ENCODE assay signal across 8 cellular contexts in the genomic region with DNA sequence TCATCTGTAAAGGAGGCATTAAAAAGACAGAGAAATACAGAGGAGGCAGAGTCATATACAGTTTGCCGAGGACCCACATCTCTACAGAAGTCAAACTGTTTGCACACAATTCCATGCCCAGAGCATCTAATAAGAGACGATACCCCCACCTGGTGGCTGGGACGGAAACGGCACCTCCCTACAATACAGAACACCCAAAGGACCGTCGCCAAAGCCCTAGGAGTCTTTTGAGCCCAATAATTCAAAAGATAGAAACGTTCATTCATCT. TPM values are rescaled to one million over a fixed set of nuclear protein-coding genes. Genes with fewer than 3 reads are reported as not detected.
DNase-seq lines count a peak whose midpoint lies in the region; ATAC-seq and TF ChIP-seq lines count a peak whose summit lies in the region.

No MANE protein-coding gene starts in this region.

- peaks cover 30 to 36% of the 10 kb centered on the region in 2 experiments for H3K4me1 ChIP-seq in trophoblast cell (ENCODE audit: control insufficient read depth in 1 of 2, insufficient read depth in 2 of 2, low read length in 2 of 2)
- peaks cover 21 to 59% (median 39%) of the 10 kb centered on the region in 4 donors for H3K4me1 ChIP-seq in upper lobe of left lung

- no peak overlapping the region for H3K14ac ChIP-seq in trophoblast cell (ENCODE audit: low read length)

- H3K18ac ChIP-seq in trophoblast cell (ENCODE audit: low read length) = no peak overlapping the region

- TF ChIP-seq CTCF in GM12801 (IDR thresholded peaks at IDR 0.05; ENCODE audit: extremely low read depth, insufficient read length) = peak; percentile 38
- TF ChIP-seq CTCF in upper lobe of left lung (IDR thresholded peaks at IDR 0.05) = peak; percentile 90 to 98 (median 94)

- H3K27ac Mint-ChIP-seq in activated naive CD8-positive, alpha-beta T cell treated with anti-CD3 and anti-CD28 coated beads, Interleukin-2, amount 10 ng/mL, durations not matched to agents 7 days and 5 days = peak overlapping the region; percentile 98

- H3K27ac ChIP-seq in trophoblast cell (ENCODE audit: low read depth, low read length) (no peak overlapping the region), upper lobe of left lung (peak overlapping the region; percentile 99 to 100 (median 100))

- DNase-seq in NCI-H1105 treated with DMSO at 0.1 percent for 48 hours (lab: John Stamatoyannopoulos, UW) = peak; percentile 89
- DNase-seq in SKM-1 treated with dmso at 0.1 percent for 144 hours (lab: John Stamatoyannopoulos, UW; ENCODE audit: unreplicated experiment) = peak; percentile 92
- DNase-seq in activated naive CD8-positive, alpha-beta T cell treated with anti-CD3 and anti-CD28 coated beads, Interleukin-2, amount 10 ng/mL, durations not matched to agents 7 days and 5 days = peak; percentile 85
- DNase-seq in Right ventricle myocardium superior = peak; percentile 96
- DNase-seq in trophoblast cell = peak; percentile 94 to 98
- peak in 1 of 2 donors; percentile 93 for DNase-seq in upper lobe of left lung

- POLR2A ChIA-PET in activated naive CD8-positive, alpha-beta T cell treated with anti-CD3 and anti-CD28 coated beads, Interleukin-2, amount 10 ng/mL, durations not matched to agents 7 days and 5 days (lab: Charles Lee) = interaction anchor here (1.0 to 2.4 kb wide), 9 partner anchors 11 to 286 kb away, joined by 3 to 69 read pairs (median 13); a partner anchor contains a TSS

- H3K9me3 ChIP-seq in trophoblast cell (ENCODE audit: insufficient read depth, low read depth, low read length) (no peaks in the 10 kb centered on the region), upper lobe of left lung (no peaks in the 10 kb centered on the region)

- peaks cover 37% of the 10 kb centered on the region for H3K4me1 Mint-ChIP-seq in activated naive CD8-positive, alpha-beta T cell treated with anti-CD3 and anti-CD28 coated beads, Interleukin-2, amount 10 ng/mL, durations not matched to agents 7 days and 5 days

- H3K4ac ChIP-seq in trophoblast cell (ENCODE audit: low read depth, low read length) = no peak overlapping the region

- H3K36me3 ChIP-seq in trophoblast cell (ENCODE audit: control insufficient read depth in 1 of 2, insufficient read depth in 2 of 2, low read length in 2 of 2) = peaks cover 31% of the 10 kb centered on the region in 2 experiments
- H3K36me3 ChIP-seq in upper lobe of left lung = peaks cover 11 to 33% (median 15%) of the 10 kb centered on the region in 4 donors

- no peaks in the 10 kb centered on the region for H3K9me3 Mint-ChIP-seq in activated naive CD8-positive, alpha-beta T cell treated with anti-CD3 and anti-CD28 coated beads, Interleukin-2, amount 10 ng/mL, durations not matched to agents 7 days and 5 days

- no peaks in the 10 kb centered on the region for H3K27me3 ChIP-seq in trophoblast cell (ENCODE audit: insufficient read depth, low read length)
- no peaks in the 10 kb centered on the region for H3K27me3 ChIP-seq in upper lobe of left lung

- WGBS in trophoblast cell (ENCODE audit: extremely low coverage, insufficient coverage, insufficient read length) = no CpG with 5 or more reads among the region's 7 CpGs
- WGBS in upper lobe of left lung, 2 donors = 0 to 1% methylated on average over 7 of the region's 7 CpGs

- peak overlapping the region; percentile 18 for H3K4me2 ChIP-seq in trophoblast cell (ENCODE audit: low read length)

- no peak overlapping the region for H2BK5ac ChIP-seq in trophoblast cell (ENCODE audit: low read depth, low read length, poor library complexity)

- H2BK120ac ChIP-seq in trophoblast cell (ENCODE audit: insufficient read depth, low read length, poor library complexity) = no peak overlapping the region

- ATAC-seq in HG02678 (IDR thresholded peaks at IDR 0.05; ENCODE audit: unreplicated experiment) (peak; percentile 22), Right ventricle myocardium superior (ENCODE audit: poor library complexity) (peak; percentile 44), upper lobe of left lung (ENCODE audit: low FRiP score in 2 of 2) (peak; percentile 54 to 72)
- ATAC-seq in activated naive CD8-positive, alpha-beta T cell treated with anti-CD3 and anti-CD28 coated beads, Interleukin-2, amount 10 ng/mL, durations not matched to agents 7 days and 5 days (ENCODE audit: low read depth) = peak; percentile 34

- no peak overlapping the region for H4K8ac ChIP-seq in trophoblast cell (ENCODE audit: low read depth, low read length)

- no peak overlapping the region for H4K91ac ChIP-seq in trophoblast cell (ENCODE audit: low read depth, low read length)

- no peak overlapping the region for H3K9ac ChIP-seq in trophoblast cell (ENCODE audit: low read length)

- H2AK5ac ChIP-seq in trophoblast cell (ENCODE audit: low read length) = no peak overlapping the region

- peaks cover 45% of the 10 kb centered on the region for H3K79me2 ChIP-seq in trophoblast cell (ENCODE audit: control insufficient read depth, insufficient read depth, low read length, poor library complexity)

- no peak overlapping the region for H2BK12ac ChIP-seq in trophoblast cell (ENCODE audit: low read length)

- H4K12ac ChIP-seq in trophoblast cell (ENCODE audit: low read depth, low read length) = no peak overlapping the region

- intact Hi-C loops in Right ventricle myocardium superior (cut with DNase I) = no loop called here

- H3K79me1 ChIP-seq in trophoblast cell (ENCODE audit: low read length) = peaks cover 41% of the 10 kb centered on the region

- TF ChIP-seq EP300 in upper lobe of left lung (IDR thresholded peaks at IDR 0.05) = no peak

- H2AFZ ChIP-seq in trophoblast cell (ENCODE audit: insufficient read depth, low read length, poor library complexity) = no peak overlapping the region

- no peak for TF ChIP-seq POLR2A in upper lobe of left lung (IDR thresholded peaks at IDR 0.05)

- no peak overlapping the region for H3K23ac ChIP-seq in trophoblast cell (ENCODE audit: low read length)

- H3K27me3 Mint-ChIP-seq in activated naive CD8-positive, alpha-beta T cell treated with anti-CD3 and anti-CD28 coated beads, Interleukin-2, amount 10 ng/mL, durations not matched to agents 7 days and 5 days = peaks cover 2% of the 10 kb centered on the region

- H3K36me3 Mint-ChIP-seq in activated naive CD8-positive, alpha-beta T cell treated with anti-CD3 and anti-CD28 coated beads, Interleukin-2, amount 10 ng/mL, durations not matched to agents 7 days and 5 days = peaks cover 27% of the 10 kb centered on the region

- peak overlapping the region; percentile 84 for H3K4me3 Mint-ChIP-seq in activated naive CD8-positive, alpha-beta T cell treated with anti-CD3 and anti-CD28 coated beads, Interleukin-2, amount 10 ng/mL, durations not matched to agents 7 days and 5 days

- H3K4me3 ChIP-seq in trophoblast cell (ENCODE audit: low read depth, low read length) = no peak overlapping the region
- peak overlapping the region in 3 of 4 donors; percentile 68 to 80 (median 72) for H3K4me3 ChIP-seq in upper lobe of left lung

RNA-seq across cellular contexts. Expression of a gene that starts 0.7 kb away (rescaled TPM):
- total RNA-seq in activated naive CD8-positive, alpha-beta T cell treated with anti-CD3 and anti-CD28 coated beads, Interleukin-2, amount 10 ng/mL, durations not matched to agents 7 days and 5 days = 10 to 100 TPM; 65.7 to 65.9 TPM
- total RNA-seq in Right ventricle myocardium superior (9.0 TPM), upper lobe of left lung (10 to 100 TPM; 15.8 to 48.1 (median 29.0) TPM)
- 51.5 and 53.7 TPM in 2 replicates for polyA plus RNA-seq in trophoblast cell (2013)

RNA-seq across cellular contexts. Expression of a gene that starts 5.1 kb away (rescaled TPM):
- total RNA-seq in activated naive CD8-positive, alpha-beta T cell treated with anti-CD3 and anti-CD28 coated beads, Interleukin-2, amount 10 ng/mL, durations not matched to agents 7 days and 5 days = 100 to 1,000 TPM; 102 to 107 TPM
- total RNA-seq in Right ventricle myocardium superior (44.9 TPM), upper lobe of left lung (100 to 1,000 TPM; 195 to 525 (median 238) TPM)
- 34.2 and 35.4 TPM in 2 replicates for polyA plus RNA-seq in trophoblast cell (2013)

RNA-seq across cellular contexts. Expression of a gene that starts 20.6 kb away (rescaled TPM):
- 10 to 100 TPM; 39.0 to 40.7 TPM for total RNA-seq in activated naive CD8-positive, alpha-beta T cell treated with anti-CD3 and anti-CD28 coated beads, Interleukin-2, amount 10 ng/mL, durations not matched to agents 7 days and 5 days
- total RNA-seq in Right ventricle myocardium superior (22.1 TPM), upper lobe of left lung (10 to 100 TPM; 18.9 to 51.1 (median 33.7) TPM)
- polyA plus RNA-seq in trophoblast cell (2013) = 19.0 and 22.7 TPM in 2 replicates

RNA-seq across cellular contexts. Expression of a gene that starts 20.9 kb away (rescaled TPM):
- 10 to 100 TPM; 40.7 to 47.0 TPM for total RNA-seq in activated naive CD8-positive, alpha-beta T cell treated with anti-CD3 and anti-CD28 coated beads, Interleukin-2, amount 10 ng/mL, durations not matched to agents 7 days and 5 days
- total RNA-seq in Right ventricle myocardium superior (32.0 TPM), upper lobe of left lung (10 to 100 TPM; 28.6 to 48.0 (median 35.4) TPM)
- 56.3 and 56.7 TPM in 2 replicates for polyA plus RNA-seq in trophoblast cell (2013)

RNA-seq across cellular contexts. Expression of a gene that starts 24.0 kb away (rescaled TPM):
- 1,000 to 10,000 TPM; 2,294 to 2,369 TPM for total RNA-seq in activated naive CD8-positive, alpha-beta T cell treated with anti-CD3 and anti-CD28 coated beads, Interleukin-2, amount 10 ng/mL, durations not matched to agents 7 days and 5 days
- total RNA-seq in Right ventricle myocardium superior = 1,176 TPM
- polyA plus RNA-seq in trophoblast cell (2013) = 3,136 and 3,193 TPM in 2 replicates
- total RNA-seq in upper lobe of left lung = 1,000 to 10,000 TPM in 4 of 6 donors, 100 to 1,000 TPM in 2; 634 to 2,303 (median 1,625) TPM
